ENCODE assay signal across 1 cellular context in the genomic region with DNA sequence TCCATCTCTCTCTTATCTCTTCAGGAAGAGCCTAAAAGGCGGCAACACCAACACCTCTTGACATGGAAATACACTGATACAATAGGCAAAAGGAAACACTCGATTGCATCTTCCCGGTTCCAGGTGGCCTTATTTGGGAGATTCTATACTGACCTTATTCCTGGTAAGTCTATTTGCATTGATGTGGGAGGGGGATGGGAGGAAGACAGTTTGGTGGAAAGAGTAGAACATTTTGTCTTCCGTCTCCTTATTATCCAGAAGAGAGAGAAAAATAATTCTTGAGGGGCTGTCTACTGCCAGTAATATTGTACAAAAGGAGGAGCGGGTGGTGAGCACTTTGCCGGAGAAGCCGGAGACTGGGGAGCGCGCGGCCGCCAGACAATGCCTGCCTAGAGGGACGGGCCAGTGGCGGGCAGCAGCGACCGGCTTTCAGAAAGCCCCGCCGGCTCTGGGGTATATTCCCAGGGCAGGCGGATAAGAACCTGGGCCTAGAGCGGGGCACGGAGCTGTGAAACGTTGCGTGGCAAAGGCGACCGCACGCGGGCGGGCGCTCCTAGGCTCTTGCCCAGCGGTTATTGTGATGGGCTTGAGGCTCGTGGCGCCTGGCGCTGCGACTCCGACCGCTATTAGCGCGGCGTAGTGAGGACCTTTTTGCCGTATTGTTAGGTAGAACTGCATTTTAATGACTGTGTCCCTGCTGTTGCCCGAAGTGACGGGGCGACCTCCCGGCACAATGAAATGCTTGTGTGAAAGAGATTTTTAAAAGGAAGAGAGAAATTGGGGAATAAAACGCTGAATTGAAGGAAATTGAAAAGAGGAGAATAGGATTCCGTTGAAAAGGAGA.
TF ChIP-seq lines count a peak whose summit lies in the region.

No MANE protein-coding gene starts in this region.

TF ChIP-seq in SK-N-SH treated with all-trans-retinoic acid at 6 μM for 48 hours, 23 proteins besides CTCF, POLR2A, EP300 and RAD21 (continued from another document):
- TF ChIP-seq, protein P1, sequence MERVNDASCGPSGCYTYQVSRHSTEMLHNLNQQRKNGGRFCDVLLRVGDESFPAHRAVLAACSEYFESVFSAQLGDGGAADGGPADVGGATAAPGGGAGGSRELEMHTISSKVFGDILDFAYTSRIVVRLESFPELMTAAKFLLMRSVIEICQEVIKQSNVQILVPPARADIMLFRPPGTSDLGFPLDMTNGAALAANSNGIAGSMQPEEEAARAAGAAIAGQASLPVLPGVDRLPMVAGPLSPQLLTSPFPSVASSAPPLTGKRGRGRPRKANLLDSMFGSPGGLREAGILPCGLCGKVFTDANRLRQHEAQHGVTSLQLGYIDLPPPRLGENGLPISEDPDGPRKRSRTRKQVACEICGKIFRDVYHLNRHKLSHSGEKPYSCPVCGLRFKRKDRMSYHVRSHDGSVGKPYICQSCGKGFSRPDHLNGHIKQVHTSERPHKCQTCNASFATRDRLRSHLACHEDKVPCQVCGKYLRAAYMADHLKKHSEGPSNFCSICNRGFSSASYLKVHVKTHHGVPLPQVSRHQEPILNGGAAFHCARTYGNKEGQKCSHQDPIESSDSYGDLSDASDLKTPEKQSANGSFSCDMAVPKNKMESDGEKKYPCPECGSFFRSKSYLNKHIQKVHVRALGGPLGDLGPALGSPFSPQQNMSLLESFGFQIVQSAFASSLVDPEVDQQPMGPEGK (CRISPR knock-in tag; IDR thresholded peaks at IDR 0.05; ENCODE audit: borderline replicate concordance) = no peak
- TF ChIP-seq ESRRG (CRISPR knock-in tag; IDR thresholded peaks at IDR 0.05) (no peak), ZNF565 (CRISPR knock-in tag; conservative IDR thresholded peaks at IDR 0.05; ENCODE audit: low read depth) (no peak), RARB (CRISPR knock-in tag; IDR thresholded peaks at IDR 0.05) (no peak), ZFP30 (CRISPR knock-in tag; IDR thresholded peaks at IDR 0.05) (no peak), OSR1 (CRISPR knock-in tag; IDR thresholded peaks at IDR 0.05) (no peak)
- TF ChIP-seq, protein P2, sequence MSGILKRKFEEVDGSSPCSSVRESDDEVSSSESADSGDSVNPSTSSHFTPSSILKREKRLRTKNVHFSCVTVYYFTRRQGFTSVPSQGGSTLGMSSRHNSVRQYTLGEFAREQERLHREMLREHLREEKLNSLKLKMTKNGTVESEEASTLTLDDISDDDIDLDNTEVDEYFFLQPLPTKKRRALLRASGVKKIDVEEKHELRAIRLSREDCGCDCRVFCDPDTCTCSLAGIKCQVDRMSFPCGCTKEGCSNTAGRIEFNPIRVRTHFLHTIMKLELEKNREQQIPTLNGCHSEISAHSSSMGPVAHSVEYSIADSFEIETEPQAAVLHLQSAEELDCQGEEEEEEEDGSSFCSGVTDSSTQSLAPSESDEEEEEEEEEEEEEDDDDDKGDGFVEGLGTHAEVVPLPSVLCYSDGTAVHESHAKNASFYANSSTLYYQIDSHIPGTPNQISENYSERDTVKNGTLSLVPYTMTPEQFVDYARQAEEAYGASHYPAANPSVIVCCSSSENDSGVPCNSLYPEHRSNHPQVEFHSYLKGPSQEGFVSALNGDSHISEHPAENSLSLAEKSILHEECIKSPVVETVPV (CRISPR knock-in tag; IDR thresholded peaks at IDR 0.05) = no peak
